ENCODE assay signal across 7 cellular contexts in genomic region chr17:76268015-76268749, GRCh38. TPM values are rescaled to one million over a fixed set of nuclear protein-coding genes. Genes with fewer than 3 reads are reported as not detected.
DNase-seq lines count a peak whose midpoint lies in the region; ATAC-seq lines count a peak whose summit lies in the region.

No MANE protein-coding gene starts in this region.

- H3K18ac ChIP-seq in neuronal stem cell (ENCODE audit: low read length): no peak overlapping the region

- H2BK120ac ChIP-seq in neuronal stem cell (ENCODE audit: low read depth, low read length): no peak overlapping the region

- H2BK15ac ChIP-seq in neuronal stem cell (ENCODE audit: low read length): no peak overlapping the region

- H3K23ac ChIP-seq in neuronal stem cell (ENCODE audit: low read depth, low read length, poor library complexity): no peak overlapping the region

- peak overlapping the region; percentile 98 for H3K27ac Mint-ChIP-seq in T-helper 1 cell treated with Interleukin-12 subunit alpha and Interleukin-12 subunit beta and Interleukin-4 antibody, amounts not matched to agents 30 μg/mL and 1 μg/mL, for 36 hours
- H3K27ac Mint-ChIP-seq in immature natural killer cell: peak overlapping the region; percentile 89 to 94 (median 92)

- H2AK5ac ChIP-seq in neuronal stem cell (ENCODE audit: low read depth, low read length): no peak overlapping the region

- H3K79me1 ChIP-seq in neuronal stem cell (ENCODE audit: low read depth, low read length): peaks cover 15% of the 10 kb centered on the region

- H2AFZ ChIP-seq in neuronal stem cell (ENCODE audit: low read length): no peak overlapping the region

- no peaks in the 10 kb centered on the region for H3K27me3 Mint-ChIP-seq in T-helper 1 cell treated with Interleukin-12 subunit alpha and Interleukin-12 subunit beta and Interleukin-4 antibody, amounts not matched to agents 30 μg/mL and 1 μg/mL, for 36 hours (ENCODE audit: low read depth)
- peaks cover 33 to 47% (median 46%) of the 10 kb centered on the region in 3 donors for H3K27me3 Mint-ChIP-seq in immature natural killer cell (ENCODE audit: low read depth in 3 of 3)

- no peak for ATAC-seq in HG02571 (IDR thresholded peaks at IDR 0.05; ENCODE audit: unreplicated experiment)

- H2BK12ac ChIP-seq in neuronal stem cell (ENCODE audit: low read length): no peak overlapping the region

- no peak overlapping the region for H3K9ac ChIP-seq in neuronal stem cell (ENCODE audit: low read depth, low read length, poor library complexity)

- H3K4me3 ChIP-seq in neuronal stem cell (ENCODE audit: low read length in 2 of 2): no peak overlapping the region

- no peak overlapping the region for H3K4ac ChIP-seq in neuronal stem cell (ENCODE audit: low read length)

- no peak overlapping the region for H4K91ac ChIP-seq in neuronal stem cell (ENCODE audit: low read depth, low read length, poor library complexity)

- H3K27me3 ChIP-seq in neuronal stem cell (ENCODE audit: control insufficient read depth in 3 of 3, insufficient read depth in 3 of 3, low read depth in 1 of 3, low read length in 3 of 3): no peaks in the 10 kb centered on the region

- no peak overlapping the region for H3K4me2 ChIP-seq in neuronal stem cell (ENCODE audit: insufficient read depth, low read length, poor library complexity, severe bottlenecking)

- H3K4me1 ChIP-seq in neuronal stem cell (ENCODE audit: control insufficient read depth in 2 of 2, insufficient read depth in 1 of 2, low read depth in 1 of 2, low read length in 2 of 2): peaks cover 24 to 31% of the 10 kb centered on the region in 2 donors

- no peaks in the 10 kb centered on the region for H3K9me3 Mint-ChIP-seq in T-helper 1 cell treated with Interleukin-12 subunit alpha and Interleukin-12 subunit beta and Interleukin-4 antibody, amounts not matched to agents 30 μg/mL and 1 μg/mL, for 36 hours
- no peaks in the 10 kb centered on the region for H3K9me3 Mint-ChIP-seq in immature natural killer cell

- H3K14ac ChIP-seq in neuronal stem cell (ENCODE audit: low read length): no peak overlapping the region

- no peak overlapping the region for H3K27ac ChIP-seq in neuronal stem cell (replicated peaks; ENCODE audit: low read length)

- H3K4me3 Mint-ChIP-seq in T-helper 1 cell treated with Interleukin-12 subunit alpha and Interleukin-12 subunit beta and Interleukin-4 antibody, amounts not matched to agents 30 μg/mL and 1 μg/mL, for 36 hours: peak overlapping the region; percentile 94
- peak overlapping the region; percentile 81 to 90 (median 88) for H3K4me3 Mint-ChIP-seq in immature natural killer cell

- H4K8ac ChIP-seq in neuronal stem cell (ENCODE audit: low read depth, low read length): no peak overlapping the region

- H3K9me3 ChIP-seq in neuronal stem cell (replicated peaks in 1 of 2; ENCODE audit: control insufficient read depth in 2 of 2, insufficient read depth in 1 of 2, low read depth in 1 of 2, low read length in 2 of 2): peaks cover 0 to 1% of the 10 kb centered on the region in 2 donors

- H3K4me1 Mint-ChIP-seq in T-helper 1 cell treated with Interleukin-12 subunit alpha and Interleukin-12 subunit beta and Interleukin-4 antibody, amounts not matched to agents 30 μg/mL and 1 μg/mL, for 36 hours (ENCODE audit: low read depth): peaks cover 39% of the 10 kb centered on the region
- H3K4me1 Mint-ChIP-seq in immature natural killer cell: peaks cover 71 to 72% of the 10 kb centered on the region in 2 donors

- DNase-seq in H4 (ENCODE audit: low spot score) (peak; percentile 73), astrocyte of the hippocampus (ENCODE audit: low read depth, low spot score) (peak; percentile 67), immature natural killer cell (peak in 2 of 3 donors; percentile 58), neuronal stem cell (ENCODE audit: low spot score) (no peak)
- peak; percentile 87 for DNase-seq in stimulated activated CD4-positive, alpha-beta T cell treated with anti-CD3 and anti-CD28 coated beads, Interleukin-15, amount 100 ng/mL, for 24 hours

- H3K36me3 ChIP-seq in neuronal stem cell (replicated peaks in 1 of 2; ENCODE audit: control insufficient read depth in 2 of 2, insufficient read depth in 2 of 2, low read length in 2 of 2): peaks cover 8 to 51% of the 10 kb centered on the region in 2 donors

- WGBS in neuronal stem cell (ENCODE audit: extremely low coverage in 2 of 2, insufficient read length in 2 of 2, insufficient replicate concordance in 1 of 2), 2 donors: no CpG with 5 or more reads among the region's 9 CpGs

- no peak overlapping the region for H2BK5ac ChIP-seq in neuronal stem cell (ENCODE audit: low read length)

- peaks cover 41% of the 10 kb centered on the region for H3K36me3 Mint-ChIP-seq in T-helper 1 cell treated with Interleukin-12 subunit alpha and Interleukin-12 subunit beta and Interleukin-4 antibody, amounts not matched to agents 30 μg/mL and 1 μg/mL, for 36 hours (ENCODE audit: low read depth)
- H3K36me3 Mint-ChIP-seq in immature natural killer cell: no peaks in the 10 kb centered on the region

RNA-seq across cellular contexts. Expression of gene UBALD2, which starts 3.0 kb away (rescaled TPM):
- 3.9 and 7.7 TPM in 2 replicates for total RNA-seq in H4 (2014; rRNA removed; shearing (Covaris generic))
- 1 to 10 TPM; 1.5 to 4.5 (median 3.9) TPM for polyA plus RNA-seq in immature natural killer cell
- polyA plus RNA-seq in neuronal stem cell (2013, experiment 1 of 2): 43.3 TPM
- 46.8 TPM for polyA plus RNA-seq in neuronal stem cell (2013, experiment 2 of 2)

RNA-seq across cellular contexts. Expression of gene RNF157, which starts 27.9 kb away (rescaled TPM):
- total RNA-seq in H4 (2014; rRNA removed; shearing (Covaris generic)): 6.8 and 7.8 TPM in 2 replicates
- polyA plus RNA-seq in immature natural killer cell: 1 to 10 TPM in 2 of 3 donors, under 1 TPM in 1; 0.69 to 3.0 (median 1.2) TPM
- 28.7 TPM for polyA plus RNA-seq in neuronal stem cell (2013, experiment 1 of 2)
- polyA plus RNA-seq in neuronal stem cell (2013, experiment 2 of 2): 29.6 TPM

RNA-seq across cellular contexts. Expression of gene QRICH2, which starts 39.9 kb away (rescaled TPM):
- total RNA-seq in H4 (2014; rRNA removed; shearing (Covaris generic)): 2.3 and 2.4 TPM in 2 replicates
- under 1 TPM in 1 of 3 donors, not detected in 2; 0.28 TPM for polyA plus RNA-seq in immature natural killer cell
- polyA plus RNA-seq in neuronal stem cell (2013, experiment 1 of 2): 1.8 TPM
- 1.6 TPM for polyA plus RNA-seq in neuronal stem cell (2013, experiment 2 of 2)
